14 cellular contexts compared by ENCODE assay signal in genomic region chr1:226714148-226714547, GRCh38. TPM values are rescaled to one million over a fixed set of nuclear protein-coding genes. Genes with fewer than 3 reads are reported as not detected.
DNase-seq lines count a peak whose midpoint lies in the region; ATAC-seq and TF ChIP-seq lines count a peak whose summit lies in the region.
"Had no signal": no experiment of that assay in that cellular context is flagged by ENCODE, and none has a peak within 500 bp of the region (broad histone marks: within the 10 kb centered on the region; RNA-seq: fewer than 3 reads in every experiment).

No MANE protein-coding gene starts in this region.

- H3K4me3 ChIP-seq in suprapubic skin: no peak overlapping the region
- H3K4me3 ChIP-seq: colonic mucosa, tibial nerve had no signal

- peak overlapping the region in 1 of 2 donors; percentile 36 for H3K4me3 Mint-ChIP-seq in activated T-cell treated with anti-CD3 and anti-CD28 coated beads, Interleukin-2, amount 50 U/mL, for 72 hours
- peak overlapping the region; percentile 60 for H3K4me3 Mint-ChIP-seq in endothelial cell (ENCODE audit: unreplicated experiment)
- H3K4me3 Mint-ChIP-seq in stimulated activated memory B cell treated with anti-CD40 and anti-IgM and Interleukin-4, amounts not matched to agents 10 μg/mL and 1 μg/mL and 100 μg/mL, for 72 hours: no peak overlapping the region

- POLR2A ChIA-PET in RWPE1 (lab: Yijun Ruan, JAX; ENCODE audit: low non-redundant PET): no interaction called here

- no peaks in the 10 kb centered on the region for H3K36me3 ChIP-seq in suprapubic skin
- H3K36me3 ChIP-seq: colonic mucosa, tibial nerve had no signal

- peaks cover 46% of the 10 kb centered on the region for H3K4me1 ChIP-seq in suprapubic skin
- H3K4me1 ChIP-seq: colonic mucosa had no signal

- TF ChIP-seq POLR2A in suprapubic skin (IDR thresholded peaks at IDR 0.05): no peak

- H3K4me1 Mint-ChIP-seq in activated T-cell treated with anti-CD3 and anti-CD28 coated beads, Interleukin-2, amount 50 U/mL, for 72 hours (ENCODE audit: low read depth): peaks cover 99% of the 10 kb centered on the region
- H3K4me1 Mint-ChIP-seq in endothelial cell (ENCODE audit: unreplicated experiment): peaks cover 49% of the 10 kb centered on the region
- H3K4me1 Mint-ChIP-seq in stimulated activated memory B cell treated with anti-CD40 and anti-IgM and Interleukin-4, amounts not matched to agents 10 μg/mL and 1 μg/mL and 100 μg/mL, for 72 hours: peaks cover 75% of the 10 kb centered on the region

- no peak overlapping the region for H3K27ac ChIP-seq in RWPE1
- no peak overlapping the region for H3K27ac ChIP-seq in suprapubic skin
- H3K27ac ChIP-seq: colonic mucosa had no signal

- ATAC-seq in activated T-cell treated with anti-CD3 and anti-CD28 coated beads, Interleukin-2, amount 50 U/mL, for 72 hours (replicated peaks in 1 of 2): no peak
- no peak for ATAC-seq in stimulated activated memory B cell treated with anti-CD40 and anti-IgM and Interleukin-4, amounts not matched to agents 10 μg/mL and 1 μg/mL and 100 μg/mL, for 72 hours
- ATAC-seq in GM21526 (IDR thresholded peaks at IDR 0.05; ENCODE audit: low FRiP score, unreplicated experiment): no peak

- peaks cover 5 to 6% of the 10 kb centered on the region in 2 donors for H3K9me3 Mint-ChIP-seq in activated T-cell treated with anti-CD3 and anti-CD28 coated beads, Interleukin-2, amount 50 U/mL, for 72 hours
- H3K9me3 Mint-ChIP-seq in endothelial cell (ENCODE audit: unreplicated experiment): no peaks in the 10 kb centered on the region
- H3K9me3 Mint-ChIP-seq in stimulated activated memory B cell treated with anti-CD40 and anti-IgM and Interleukin-4, amounts not matched to agents 10 μg/mL and 1 μg/mL and 100 μg/mL, for 72 hours: peaks cover 5% of the 10 kb centered on the region

- peaks cover 20 to 41% of the 10 kb centered on the region in 2 donors for H3K36me3 Mint-ChIP-seq in activated T-cell treated with anti-CD3 and anti-CD28 coated beads, Interleukin-2, amount 50 U/mL, for 72 hours (ENCODE audit: insufficient read depth in 2 of 2)
- H3K36me3 Mint-ChIP-seq in endothelial cell (ENCODE audit: low read depth, unreplicated experiment): peaks cover 32% of the 10 kb centered on the region
- peaks cover 19% of the 10 kb centered on the region for H3K36me3 Mint-ChIP-seq in stimulated activated memory B cell treated with anti-CD40 and anti-IgM and Interleukin-4, amounts not matched to agents 10 μg/mL and 1 μg/mL and 100 μg/mL, for 72 hours

- H3K27me3 ChIP-seq in suprapubic skin: no peaks in the 10 kb centered on the region
- H3K27me3 ChIP-seq: colonic mucosa, tibial nerve had no signal

- no peaks in the 10 kb centered on the region for H3K9me3 ChIP-seq in suprapubic skin
- H3K9me3 ChIP-seq: colonic mucosa had no signal

- H3K27ac Mint-ChIP-seq in activated T-cell treated with anti-CD3 and anti-CD28 coated beads, Interleukin-2, amount 50 U/mL, for 72 hours: peak overlapping the region; percentile 25
- H3K27ac Mint-ChIP-seq in endothelial cell (ENCODE audit: unreplicated experiment): no peak overlapping the region
- H3K27ac Mint-ChIP-seq in stimulated activated memory B cell treated with anti-CD40 and anti-IgM and Interleukin-4, amounts not matched to agents 10 μg/mL and 1 μg/mL and 100 μg/mL, for 72 hours: peak overlapping the region; percentile 47

- DNase-seq in activated T-cell treated with anti-CD3 and anti-CD28 coated beads, Interleukin-2, amount 50 U/mL, for 72 hours: no peak
- DNase-seq in activated T-cell treated with anti-CD3 and anti-CD28 coated beads, Interleukin-2, amount 50 U/mL, for 48 hours: no peak
- DNase-seq in RWPE1 (ENCODE audit: low spot score) (peak; percentile 59), endothelial cell (ENCODE audit: low spot score) (no peak), suprapubic skin (ENCODE audit: low spot score in 2 of 2) (no peak), SW480 (ENCODE audit: low spot score) (no peak)
- DNase-seq: ACHN, colonic mucosa, DMS79, NCI-H1436 treated with DMSO at 0.1 percent for 48 hours, NCI-H510A treated with DMSO at 0.1 percent for 48 hours had no signal

- no peak for TF ChIP-seq EP300 in suprapubic skin (IDR thresholded peaks at IDR 0.05)

- CTCF ChIA-PET in RWPE1 (lab: Yijun Ruan, JAX): interaction anchor here (0.6 kb wide), 1 partner anchor 164 kb away, joined by 4 read pairs; no protein-coding TSS in a partner anchor

- H3K27me3 Mint-ChIP-seq in activated T-cell treated with anti-CD3 and anti-CD28 coated beads, Interleukin-2, amount 50 U/mL, for 72 hours (ENCODE audit: low read depth): no peaks in the 10 kb centered on the region
- peaks cover 9% of the 10 kb centered on the region for H3K27me3 Mint-ChIP-seq in endothelial cell (ENCODE audit: unreplicated experiment)
- no peaks in the 10 kb centered on the region for H3K27me3 Mint-ChIP-seq in stimulated activated memory B cell treated with anti-CD40 and anti-IgM and Interleukin-4, amounts not matched to agents 10 μg/mL and 1 μg/mL and 100 μg/mL, for 72 hours

- TF ChIP-seq CTCF in RWPE1 (conservative IDR thresholded peaks at IDR 0.05; ENCODE audit: low read depth) (no peak), endothelial cell (IDR thresholded peaks at IDR 0.05; ENCODE audit: unreplicated experiment) (no peak), suprapubic skin (IDR thresholded peaks at IDR 0.05) (no peak)

RNA-seq across cellular contexts. Expression of gene ITPKB, which starts 24.9 kb away (rescaled TPM):
- total RNA-seq in activated T-cell treated with anti-CD3 and anti-CD28 coated beads, Interleukin-2, amount 50 U/mL, for 72 hours: 10 to 100 TPM; 50.7 to 58.0 TPM
- total RNA-seq in endothelial cell (ENCODE audit: unreplicated experiment) (144 TPM), suprapubic skin (10 to 100 TPM; 31.0 to 39.0 (median 35.3) TPM)
